ENCODE assay signal across 13 cellular contexts in the genomic region with DNA sequence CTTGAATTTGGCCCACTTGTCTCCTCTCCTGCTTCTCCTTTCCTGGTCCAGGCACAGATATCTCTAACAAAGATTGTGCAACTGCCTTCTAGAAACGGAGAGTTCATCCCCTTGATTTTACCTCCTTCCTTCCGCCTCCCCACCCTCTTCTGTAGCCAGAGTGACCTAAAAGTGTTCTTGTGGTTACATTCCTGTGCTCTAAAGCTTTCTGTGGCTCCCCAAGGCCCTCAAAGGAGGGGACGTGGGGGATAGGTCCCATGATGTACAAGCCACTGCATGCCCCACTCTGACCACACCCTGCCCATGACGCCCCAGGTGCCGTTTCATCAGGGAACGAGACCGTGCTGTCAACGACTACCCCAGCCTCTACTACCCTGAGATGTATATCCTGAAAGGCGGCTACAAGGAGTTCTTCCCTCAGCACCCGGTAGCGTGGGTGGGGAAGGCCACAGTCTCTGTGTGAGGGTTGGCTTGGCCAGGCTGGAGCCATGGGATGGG. TPM values are rescaled to one million over a fixed set of nuclear protein-coding genes. Genes with fewer than 3 reads are reported as not detected.
A peak's percentile ranks its signal among the peaks of the same experiment; 100 is the strongest.
DNase-seq lines count a peak whose midpoint lies in the region; ATAC-seq and TF ChIP-seq lines count a peak whose summit lies in the region.
"Had no signal": no experiment of that assay in that cellular context is flagged by ENCODE, and none has a peak within 500 bp of the region (broad histone marks: within the 10 kb centered on the region; RNA-seq: fewer than 3 reads in every experiment).

No MANE protein-coding gene starts in this region.

- H3K36me3 ChIP-seq in lung (ENCODE audit: control insufficient read depth in 2 of 2, insufficient read depth in 2 of 2, low read length in 2 of 2) (peaks cover 0 to 51% of the 10 kb centered on the region in 2 donors), uterus (no peaks in the 10 kb centered on the region)

- 60 to 61% methylated on average over 11 of the region's 11 CpGs for WGBS in lung, 2 donors

- H3K9me3 Mint-ChIP-seq in activated naive CD8-positive, alpha-beta T cell treated with anti-CD3 and anti-CD28 coated beads, Interleukin-2, amount 10 ng/mL, durations not matched to agents 7 days and 5 days = no peaks in the 10 kb centered on the region
- H3K9me3 Mint-ChIP-seq in activated naive CD8-positive, alpha-beta T cell treated with anti-CD3 and anti-CD28 coated beads for 36 hours = no peaks in the 10 kb centered on the region
- H3K9me3 Mint-ChIP-seq in activated naive CD4-positive, alpha-beta T cell treated with anti-CD3 and anti-CD28 coated beads, Interleukin-2, amount 50 U/mL, for 72 hours = no peaks in the 10 kb centered on the region
- H3K9me3 Mint-ChIP-seq: mesothelial cell of epicardium had no signal

- POLR2A ChIA-PET in activated naive CD8-positive, alpha-beta T cell treated with anti-CD3 and anti-CD28 coated beads, Interleukin-2, amount 10 ng/mL, durations not matched to agents 7 days and 5 days (lab: Charles Lee) = interaction anchor here (0.9 to 1.1 kb wide), 2 partner anchors 11 to 16 kb away, joined by 3 to 6 read pairs; partner anchors contain the start of gene AP5S1

- H3K27me3 ChIP-seq in lung (ENCODE audit: control insufficient read depth, insufficient read depth) (no peaks in the 10 kb centered on the region), uterus (no peaks in the 10 kb centered on the region)

- TF ChIP-seq POLR2A in uterus (IDR thresholded peaks at IDR 0.05) = no peak

- TF ChIP-seq CTCF in lung (IDR thresholded peaks at IDR 0.05; ENCODE audit: control extremely low read depth, extremely low read depth) (no peak), uterus (IDR thresholded peaks at IDR 0.05) (no peak)

- ATAC-seq in activated naive CD8-positive, alpha-beta T cell treated with anti-CD3 and anti-CD28 coated beads, Interleukin-2, amount 10 ng/mL, durations not matched to agents 7 days and 5 days (ENCODE audit: low read depth) = no peak
- no peak for ATAC-seq in activated naive CD4-positive, alpha-beta T cell treated with anti-CD3 and anti-CD28 coated beads, Interleukin-2, amount 50 U/mL, for 72 hours
- ATAC-seq in lung (ENCODE audit: insufficient read depth, low FRiP score) = no peak

- no peak for DNase-seq in activated naive CD8-positive, alpha-beta T cell treated with anti-CD3 and anti-CD28 coated beads, Interleukin-2, amount 10 ng/mL, durations not matched to agents 7 days and 5 days
- DNase-seq in activated naive CD8-positive, alpha-beta T cell treated with anti-CD3 and anti-CD28 coated beads for 36 hours = no peak
- no peak for DNase-seq in activated naive CD4-positive, alpha-beta T cell treated with anti-CD3 and anti-CD28 coated beads, Interleukin-2, amount 50 U/mL, for 72 hours (ENCODE audit: low spot score in 2 of 2)
- peak; percentile 70 for DNase-seq in lung (ENCODE audit: low spot score)
- no peak for DNase-seq in uterus
- no peak for DNase-seq in D341Med (ENCODE audit: low spot score)
- DNase-seq in activated gamma-delta T cell treated with Interleukin-2 at 50 U/mL for 16 hours = no peak
- DNase-seq in T-helper 9 cell = no peak
- DNase-seq: activated CD4-positive, alpha-beta T cell treated with anti-CD3 and anti-CD28 coated beads, Interleukin-2, amount 50 U/mL, for 1 hour; amniotic stem cell; NCI-H1105 treated with DMSO at 0.1 percent for 48 hours; NCI-H524 treated with DMSO at 0.1 percent for 48 hours had no signal

- H3K4me3 Mint-ChIP-seq in activated naive CD8-positive, alpha-beta T cell treated with anti-CD3 and anti-CD28 coated beads, Interleukin-2, amount 10 ng/mL, durations not matched to agents 7 days and 5 days = no peak overlapping the region
- no peak overlapping the region for H3K4me3 Mint-ChIP-seq in activated naive CD8-positive, alpha-beta T cell treated with anti-CD3 and anti-CD28 coated beads for 36 hours
- H3K4me3 Mint-ChIP-seq: mesothelial cell of epicardium had no signal

- intact Hi-C loops in uterus (cut with DNase I; ENCODE audit: low total_unique reads) = no loop called here

- H3K9me3 ChIP-seq in lung (ENCODE audit: control insufficient read depth in 2 of 2, insufficient read depth in 1 of 2, low read length in 1 of 2) = no peaks in the 10 kb centered on the region
- H3K9me3 ChIP-seq in uterus = no peaks in the 10 kb centered on the region

- peak overlapping the region; percentile 58 for H3K27ac Mint-ChIP-seq in activated naive CD8-positive, alpha-beta T cell treated with anti-CD3 and anti-CD28 coated beads, Interleukin-2, amount 10 ng/mL, durations not matched to agents 7 days and 5 days
- no peak overlapping the region for H3K27ac Mint-ChIP-seq in activated naive CD8-positive, alpha-beta T cell treated with anti-CD3 and anti-CD28 coated beads for 36 hours
- peak overlapping the region; percentile 25 to 72 for H3K27ac Mint-ChIP-seq in activated naive CD4-positive, alpha-beta T cell treated with anti-CD3 and anti-CD28 coated beads, Interleukin-2, amount 50 U/mL, for 72 hours
- H3K27ac Mint-ChIP-seq: mesothelial cell of epicardium had no signal

- peaks cover 45% of the 10 kb centered on the region for H3K36me3 Mint-ChIP-seq in activated naive CD8-positive, alpha-beta T cell treated with anti-CD3 and anti-CD28 coated beads, Interleukin-2, amount 10 ng/mL, durations not matched to agents 7 days and 5 days
- H3K36me3 Mint-ChIP-seq in activated naive CD8-positive, alpha-beta T cell treated with anti-CD3 and anti-CD28 coated beads for 36 hours = peaks cover 45% of the 10 kb centered on the region
- peaks cover 30 to 42% of the 10 kb centered on the region in 2 donors for H3K36me3 Mint-ChIP-seq in activated naive CD4-positive, alpha-beta T cell treated with anti-CD3 and anti-CD28 coated beads, Interleukin-2, amount 50 U/mL, for 72 hours

- peak overlapping the region in 1 of 2 donors; percentile 76 for H3K27ac ChIP-seq in lung (ENCODE audit: low read depth in 1 of 2, low read length in 1 of 2)
- H3K27ac ChIP-seq in uterus = peak overlapping the region; percentile 92 to 96

- H3K4me1 Mint-ChIP-seq in activated naive CD8-positive, alpha-beta T cell treated with anti-CD3 and anti-CD28 coated beads, Interleukin-2, amount 10 ng/mL, durations not matched to agents 7 days and 5 days = peaks cover 46% of the 10 kb centered on the region
- H3K4me1 Mint-ChIP-seq in activated naive CD8-positive, alpha-beta T cell treated with anti-CD3 and anti-CD28 coated beads for 36 hours = peaks cover 44% of the 10 kb centered on the region

- no peaks in the 10 kb centered on the region for H3K27me3 Mint-ChIP-seq in activated naive CD8-positive, alpha-beta T cell treated with anti-CD3 and anti-CD28 coated beads, Interleukin-2, amount 10 ng/mL, durations not matched to agents 7 days and 5 days
- H3K27me3 Mint-ChIP-seq in activated naive CD8-positive, alpha-beta T cell treated with anti-CD3 and anti-CD28 coated beads for 36 hours = no peaks in the 10 kb centered on the region

- no peak overlapping the region for H3K4me3 ChIP-seq in lung
- H3K4me3 ChIP-seq in uterus = no peak overlapping the region

- H3K4me1 ChIP-seq in lung (ENCODE audit: control insufficient read depth in 2 of 2, insufficient read depth in 2 of 2, low read length in 2 of 2) (peaks cover 4 to 46% of the 10 kb centered on the region in 2 donors), uterus (peaks cover 6 to 26% of the 10 kb centered on the region in 2 donors)

RNA-seq across cellular contexts. Expression of gene CDC25B, which starts 8.2 kb away (rescaled TPM):
- total RNA-seq in activated naive CD8-positive, alpha-beta T cell treated with anti-CD3 and anti-CD28 coated beads, Interleukin-2, amount 10 ng/mL, durations not matched to agents 7 days and 5 days = 100 to 1,000 TPM; 263 to 264 TPM
- 10 to 100 TPM; 54.6 to 60.9 TPM for total RNA-seq in activated naive CD8-positive, alpha-beta T cell treated with anti-CD3 and anti-CD28 coated beads for 36 hours
- total RNA-seq in activated naive CD4-positive, alpha-beta T cell treated with anti-CD3 and anti-CD28 coated beads, Interleukin-2, amount 50 U/mL, for 72 hours = 100 to 1,000 TPM in 1 of 2 donors, 10 to 100 TPM in 1; 72.9 to 168 TPM
- total RNA-seq in lung (10 to 100 TPM; 65.7 to 88.5 TPM), uterus (10 to 100 TPM; 13.2 to 72.8 (median 25.5) TPM)
- polyA plus RNA-seq in lung = 10 to 100 TPM; 47.9 to 68.4 TPM

RNA-seq across cellular contexts. Expression of gene AP5S1, which starts 16.0 kb away (rescaled TPM):
- 10 to 100 TPM; 11.1 to 12.5 TPM for total RNA-seq in activated naive CD8-positive, alpha-beta T cell treated with anti-CD3 and anti-CD28 coated beads, Interleukin-2, amount 10 ng/mL, durations not matched to agents 7 days and 5 days
- 10 to 100 TPM; 11.1 to 11.7 TPM for total RNA-seq in activated naive CD8-positive, alpha-beta T cell treated with anti-CD3 and anti-CD28 coated beads for 36 hours
- 10 to 100 TPM; 10.6 to 17.8 TPM for total RNA-seq in activated naive CD4-positive, alpha-beta T cell treated with anti-CD3 and anti-CD28 coated beads, Interleukin-2, amount 50 U/mL, for 72 hours
- 10 to 100 TPM; 12.4 to 20.7 TPM for total RNA-seq in lung
- polyA plus RNA-seq in lung = 10 to 100 TPM in 1 of 2 donors, 1 to 10 TPM in 1; 8.1 to 11.5 TPM
- 10 to 100 TPM in 2 of 4 donors, 1 to 10 TPM in 1, under 1 TPM in 1; under 0.01 to 18.6 (median 9.5) TPM for total RNA-seq in uterus

RNA-seq across cellular contexts. Expression of gene CENPB, which starts 17.8 kb away (rescaled TPM):
- 10 to 100 TPM; 63.3 to 65.7 TPM for total RNA-seq in activated naive CD8-positive, alpha-beta T cell treated with anti-CD3 and anti-CD28 coated beads, Interleukin-2, amount 10 ng/mL, durations not matched to agents 7 days and 5 days
- total RNA-seq in activated naive CD8-positive, alpha-beta T cell treated with anti-CD3 and anti-CD28 coated beads for 36 hours = 10 to 100 TPM; 54.6 to 59.0 TPM
- 10 to 100 TPM; 34.4 to 48.1 TPM for total RNA-seq in activated naive CD4-positive, alpha-beta T cell treated with anti-CD3 and anti-CD28 coated beads, Interleukin-2, amount 50 U/mL, for 72 hours
- 100 to 1,000 TPM in 1 of 2 donors, 10 to 100 TPM in 1; 35.9 to 113 TPM for total RNA-seq in lung
- polyA plus RNA-seq in lung = 10 to 100 TPM; 72.9 to 85.8 TPM
- 100 to 1,000 TPM in 2 of 4 donors, 10 to 100 TPM in 2; 18.2 to 127 (median 85.2) TPM for total RNA-seq in uterus

RNA-seq across cellular contexts. Expression of gene SPEF1, which starts 23.1 kb away (rescaled TPM):
- not detected for total RNA-seq in activated naive CD8-positive, alpha-beta T cell treated with anti-CD3 and anti-CD28 coated beads, Interleukin-2, amount 10 ng/mL, durations not matched to agents 7 days and 5 days
- under 1 TPM; 0.12 to 0.23 TPM for total RNA-seq in activated naive CD8-positive, alpha-beta T cell treated with anti-CD3 and anti-CD28 coated beads for 36 hours
- under 1 TPM in 1 of 2 donors, not detected in 1; 0.14 TPM for total RNA-seq in activated naive CD4-positive, alpha-beta T cell treated with anti-CD3 and anti-CD28 coated beads, Interleukin-2, amount 50 U/mL, for 72 hours
- total RNA-seq in lung (10 to 100 TPM; 11.7 to 15.5 TPM), uterus (1 to 10 TPM in 1 of 4 donors, under 1 TPM in 2, not detected in 1; 0.26 to 1.3 (median 0.37) TPM)
- polyA plus RNA-seq in lung = 10 to 100 TPM in 1 of 2 donors, 1 to 10 TPM in 1; 9.6 to 11.9 TPM

RNA-seq across cellular contexts. Expression of gene ADISSP, which starts 36.8 kb away (rescaled TPM):
- 10 to 100 TPM; 21.9 to 22.1 TPM for total RNA-seq in activated naive CD8-positive, alpha-beta T cell treated with anti-CD3 and anti-CD28 coated beads, Interleukin-2, amount 10 ng/mL, durations not matched to agents 7 days and 5 days
- 10 to 100 TPM; 63.5 to 63.8 TPM for total RNA-seq in activated naive CD8-positive, alpha-beta T cell treated with anti-CD3 and anti-CD28 coated beads for 36 hours
- 10 to 100 TPM; 44.7 to 45.0 TPM for total RNA-seq in activated naive CD4-positive, alpha-beta T cell treated with anti-CD3 and anti-CD28 coated beads, Interleukin-2, amount 50 U/mL, for 72 hours
- 10 to 100 TPM in 1 of 2 donors, 1 to 10 TPM in 1; 8.6 to 53.7 TPM for total RNA-seq in lung
- polyA plus RNA-seq in lung = 10 to 100 TPM; 34.1 to 36.1 TPM
- 10 to 100 TPM in 3 of 4 donors, 1 to 10 TPM in 1; 4.1 to 45.9 (median 34.8) TPM for total RNA-seq in uterus
